ENCODE assay signal across 8 cellular contexts in genomic region chrX:155070975-155071693, GRCh38. TPM values are rescaled to one million over a fixed set of nuclear protein-coding genes. Genes with fewer than 3 reads are reported as not detected.
DNase-seq lines count a peak whose midpoint lies in the region; ATAC-seq and TF ChIP-seq lines count a peak whose summit lies in the region.

Gene BRCC3, plus strand, starts transcription at chrX:155071508. Its CDS starts 20 bp downstream, at chrX:155071528.
Gene CMC4, minus strand, starts transcription at chrX:155071136. Its CDS starts 7,113 bp downstream, at chrX:155064023.
Gene MTCP1, minus strand, starts transcription at chrX:155071136. Its CDS starts 5,126 bp downstream, at chrX:155066010.

- H3K36me3 ChIP-seq in iPS-18a (ENCODE audit: control insufficient read depth, low read depth, low read length) (peaks cover 11% of the 10 kb centered on the region), skeletal muscle satellite cell (ENCODE audit: insufficient read depth, low read length) (peaks cover 8% of the 10 kb centered on the region)

- no peaks in the 10 kb centered on the region for H3K4me1 ChIP-seq in iPS-18a (ENCODE audit: control insufficient read depth, low read depth, low read length)
- peaks cover 14% of the 10 kb centered on the region for H3K4me1 ChIP-seq in skeletal muscle satellite cell (ENCODE audit: control insufficient read depth, insufficient read depth, low read length)

- H3K4me1 Mint-ChIP-seq in brain = peaks cover 47% of the 10 kb centered on the region

- peak within 1 kb of the TSS; percentile 88 to 94 (median 93) for H3K4me3 Mint-ChIP-seq in brain

- DNase-seq in NCI-H2107 treated with DMSO at 0.1 percent for 48 hours (lab: John Stamatoyannopoulos, UW; ENCODE audit: unreplicated experiment) (peak; percentile 70), UCSD-AML1 (lab: John Stamatoyannopoulos, UW; ENCODE audit: unreplicated experiment) (peak; percentile 92)

- H3K27ac ChIP-seq in 22Rv1 (peak within 1 kb of the TSS; percentile 70), iPS-18a (ENCODE audit: low read length) (no peak within 1 kb of the TSS)

- H3K4me3 ChIP-seq in iPS-18a (ENCODE audit: low read length) = peak within 1 kb of the TSS; percentile 88
- peak within 1 kb of the TSS; percentile 78 for H3K4me3 ChIP-seq in skeletal muscle satellite cell (ENCODE audit: low read length)

- peaks cover 3% of the 10 kb centered on the region for H3K27me3 Mint-ChIP-seq in brain

- H3K36me3 Mint-ChIP-seq in brain = peaks cover 4% of the 10 kb centered on the region

- ATAC-seq in GM18520 (IDR thresholded peaks at IDR 0.05; ENCODE audit: unreplicated experiment) (peak; percentile 77), HG03045 (IDR thresholded peaks at IDR 0.05; ENCODE audit: unreplicated experiment) (peak; percentile 91)

- peak within 1 kb of the TSS; percentile 77 to 96 (median 94) for H3K27ac Mint-ChIP-seq in brain

- H3K9me3 ChIP-seq in iPS-18a (ENCODE audit: control insufficient read depth, low read depth, low read length) (peaks cover 17% of the 10 kb centered on the region), skeletal muscle satellite cell (replicated peaks; ENCODE audit: low read length) (no peaks in the 10 kb centered on the region)

- peaks cover 0 to 2% (median 0%) of the 10 kb centered on the region in 5 experiments for H3K9me3 Mint-ChIP-seq in brain

- TF ChIP-seq CTCF in 22Rv1 (IDR thresholded peaks at IDR 0.05) (no peak), brain (conservative IDR thresholded peaks at IDR 0.05) (no peak)

- H3K9ac ChIP-seq in iPS-18a (ENCODE audit: low read length) (peak within 1 kb of the TSS; percentile 82), skeletal muscle satellite cell (ENCODE audit: low read depth, low read length) (peak within 1 kb of the TSS; percentile 90)

- no peaks in the 10 kb centered on the region for H3K27me3 ChIP-seq in iPS-18a (ENCODE audit: control insufficient read depth, insufficient read depth, low read length)
- no peaks in the 10 kb centered on the region for H3K27me3 ChIP-seq in skeletal muscle satellite cell (ENCODE audit: control insufficient read depth, insufficient read depth, low read length)

- peak within 1 kb of the TSS; percentile 84 for H3K4me2 ChIP-seq in skeletal muscle satellite cell (ENCODE audit: low read length)

RNA-seq across cellular contexts. Expression of gene BRCC3, which starts in this region (rescaled TPM):
- polyA plus RNA-seq in brain (ENCODE audit: insufficient read depth, low read depth, low replicate concordance) = 9.4 TPM
- 13.5 and 15.2 TPM in 2 replicates for total RNA-seq in skeletal muscle satellite cell (2012; rRNA removed)

RNA-seq across cellular contexts. Expression of gene CMC4, which starts in this region (rescaled TPM):
- 22.3 TPM for polyA plus RNA-seq in brain (ENCODE audit: insufficient read depth, low read depth, low replicate concordance)
- total RNA-seq in skeletal muscle satellite cell (2012; rRNA removed) = 7.9 and 12.9 TPM in 2 replicates

RNA-seq across cellular contexts. Expression of gene MTCP1, which starts in this region (rescaled TPM):
- polyA plus RNA-seq in brain (ENCODE audit: insufficient read depth, low read depth, low replicate concordance) = 12.7 TPM
- 9.4 and 16.2 TPM in 2 replicates for total RNA-seq in skeletal muscle satellite cell (2012; rRNA removed)
